1 cellular context compared by ENCODE assay signal in genomic region chr20:43541214-43541613, GRCh38.
TF ChIP-seq lines count a peak whose summit lies in the region.

No MANE protein-coding gene starts in this region.

TF ChIP-seq in HepG2, 621 proteins besides CTCF, POLR2A, EP300 and RAD21:
- TF ChIP-seq ZNF121 (CRISPR knock-in tag; IDR thresholded peaks at IDR 0.05) (no peak), CEBPB (IDR thresholded peaks at IDR 0.05; ENCODE audit: borderline replicate concordance, low read depth, low read length) (peak; percentile 36; the same call in 1 of the 2 replicates), HMGXB3 (CRISPR knock-in tag; IDR thresholded peaks at IDR 0.05; ENCODE audit: borderline replicate concordance) (no peak)
TF ChIP-seq in HepG2: peak in this region for 1.
